In the genomic region with DNA sequence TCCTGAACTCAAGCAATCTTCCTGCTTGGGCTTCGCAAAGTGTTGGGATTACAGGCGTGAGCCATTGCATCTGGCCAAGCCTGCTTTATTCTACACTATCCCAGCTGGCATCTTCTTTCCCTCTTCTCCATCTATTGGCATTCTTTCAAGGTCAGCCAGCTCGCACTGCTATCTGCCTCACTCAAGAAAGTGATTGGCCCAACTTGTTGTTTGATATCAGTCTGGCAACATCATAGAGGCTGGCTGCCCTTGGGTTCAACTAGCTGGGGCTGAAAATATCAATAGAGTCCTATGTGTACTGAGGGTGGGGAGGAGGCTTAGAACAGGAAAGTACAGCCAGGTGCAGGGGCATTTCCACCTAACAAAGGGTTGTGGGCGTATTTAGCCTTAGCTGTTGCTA, we compare ENCODE assay signal across 32 cellular contexts. TPM values are rescaled to one million over a fixed set of nuclear protein-coding genes. Genes with fewer than 3 reads are reported as not detected.
A peak's percentile ranks its signal among the peaks of the same experiment; 100 is the strongest.
DNase-seq lines count a peak whose midpoint lies in the region; ATAC-seq, FAIRE-seq and TF ChIP-seq lines count a peak whose summit lies in the region.
"Had no signal": no experiment of that assay in that cellular context is flagged by ENCODE, and none has a peak within 500 bp of the region (broad histone marks: within the 10 kb centered on the region; RNA-seq: fewer than 3 reads in every experiment).

No MANE protein-coding gene starts in this region.

- H3K9me3 ChIP-seq in HepG2 (ENCODE audit: low read length) (peaks cover 12% of the 10 kb centered on the region), uterus (no peaks in the 10 kb centered on the region), sigmoid colon (peaks cover 0 to 5% (median 0%) of the 10 kb centered on the region in 4 donors), gastrocnemius medialis (no peaks in the 10 kb centered on the region)
- H3K9me3 ChIP-seq: BE2C, thyroid gland had no signal

- ATAC-seq in activated naive CD8-positive, alpha-beta T cell treated with anti-CD3 and anti-CD28 coated beads, Interleukin-2, amount 50 U/mL, for 24 hours = no peak
- ATAC-seq in Right ventricle myocardium superior (ENCODE audit: poor library complexity) (peak; percentile 76), HepG2 (peak; percentile 31; the same call in 2 of the 3 replicates), gastrocnemius medialis (no peak)
- ATAC-seq: activated CD8-positive, alpha-beta memory T cell treated with anti-CD3 and anti-CD28 coated beads, Interleukin-2, amount 10 ng/mL, durations not matched to agents 7 days and 5 days; activated T-cell treated with anti-CD3 and anti-CD28 coated beads, Interleukin-2, amount 50 U/mL, for 72 hours had no signal

- H3K9me3 Mint-ChIP-seq in activated naive CD8-positive, alpha-beta T cell treated with anti-CD3 and anti-CD28 coated beads for 36 hours = peaks cover 10% of the 10 kb centered on the region
- H3K9me3 Mint-ChIP-seq in activated naive CD8-positive, alpha-beta T cell treated with anti-CD3 and anti-CD28 coated beads, Interleukin-2, amount 50 U/mL, for 24 hours = peaks cover 10% of the 10 kb centered on the region

- no peak for TF ChIP-seq EP300 in HepG2 (IDR thresholded peaks at IDR 0.05; ENCODE audit: low read depth in 2 of 2, low read length in 2 of 2)
- TF ChIP-seq EP300 in HepG2 (CRISPR knock-in tag; IDR thresholded peaks at IDR 0.05; ENCODE audit: borderline replicate concordance) = no peak
- TF ChIP-seq EP300 in sigmoid colon (IDR thresholded peaks at IDR 0.05) = no peak

- H3K4me1 ChIP-seq in HepG2 (ENCODE audit: insufficient read depth, low read length) (0 out of 2 replicates have a peak, but pooled peaks cover 14% of the 10 kb centered on the region), uterus (no peaks in the 10 kb centered on the region), sigmoid colon (peaks cover 0 to 27% (median 13%) of the 10 kb centered on the region in 4 donors), gastrocnemius medialis (no peaks in the 10 kb centered on the region)
- H3K4me1 ChIP-seq: BE2C, spleen had no signal

- H3K36me3 ChIP-seq in HepG2 (replicated peaks in 1 of 2; ENCODE audit: control insufficient read depth in 1 of 2, insufficient read depth in 2 of 2, low read length in 2 of 2) = peaks cover 0 to 11% of the 10 kb centered on the region in 2 experiments; a peak in 2 of 5 replicates
- H3K36me3 ChIP-seq in uterus = no peaks in the 10 kb centered on the region
- peaks cover 0 to 4% (median 0%) of the 10 kb centered on the region in 4 donors for H3K36me3 ChIP-seq in sigmoid colon
- H3K36me3 ChIP-seq in gastrocnemius medialis = peaks cover 0 to under 1% of the 10 kb centered on the region in 2 donors

- H3K27ac ChIP-seq in HepG2 (ENCODE audit: extremely low read length, insufficient read depth, low read length) (no peak overlapping the region), uterus (peak overlapping the region; percentile 44 to 55), sigmoid colon (no peak overlapping the region), gastrocnemius medialis (no peak overlapping the region)
- H3K27ac ChIP-seq: brain microvascular endothelial cell, parathyroid adenoma, spleen, stomach, thyroid gland had no signal

- TF ChIP-seq CTCF in HepG2 (CRISPR knock-in tag; IDR thresholded peaks at IDR 0.05) (no peak), uterus (IDR thresholded peaks at IDR 0.05) (no peak), sigmoid colon (IDR thresholded peaks at IDR 0.05) (no peak), gastrocnemius medialis (IDR thresholded peaks at IDR 0.05 in 4 of 5, conservative IDR thresholded peaks at IDR 0.05 in 1 of 5) (no peak)

- no peak overlapping the region for H3K4me3 Mint-ChIP-seq in activated naive CD8-positive, alpha-beta T cell treated with anti-CD3 and anti-CD28 coated beads for 36 hours
- no peak overlapping the region for H3K4me3 Mint-ChIP-seq in activated naive CD8-positive, alpha-beta T cell treated with anti-CD3 and anti-CD28 coated beads, Interleukin-2, amount 50 U/mL, for 24 hours
- H3K4me3 Mint-ChIP-seq: activated CD8-positive, alpha-beta memory T cell treated with anti-CD3 and anti-CD28 coated beads, Interleukin-2, amount 10 ng/mL, durations not matched to agents 7 days and 5 days; activated T-cell treated with anti-CD3 and anti-CD28 coated beads, Interleukin-2, amount 50 U/mL, for 72 hours had no signal

- no peak for TF ChIP-seq RAD21 in HepG2 (CRISPR knock-in tag; IDR thresholded peaks at IDR 0.05)

- no peak overlapping the region for H3K4me2 ChIP-seq in HepG2 (ENCODE audit: low read depth, low read length)
- H3K4me2 ChIP-seq: hepatocyte had no signal

- intact Hi-C loops in Right ventricle myocardium superior (cut with DNase I) (no loop called here), HepG2 (cut with micrococcal nuclease; ENCODE audit: unreplicated experiment) (no loop called here), uterus (cut with DNase I; ENCODE audit: low total_unique reads) (no loop called here), sigmoid colon (cut with DNase I) (no loop called here), gastrocnemius medialis (cut with DNase I; ENCODE audit: low total_unique reads) (no loop called here)

- in situ Hi-C loops in HepG2 (cut with HindIII; ENCODE audit: extremely low pct_ligation_motif_present, low pct_unique_long_range_greater_than_20kb) = no loop called here
- in situ Hi-C loops in gastrocnemius medialis (cut with MboI; ENCODE audit: low sequenced_read_pairs in 4 of 4) = no loop called here

- POLR2A ChIA-PET in HepG2 (lab: Yijun Ruan, JAX) = interaction anchor here (1.0 kb wide), 1 partner anchor 16 kb away, joined by 3 read pairs; no protein-coding TSS in a partner anchor

- H3K79me2 ChIP-seq in HepG2 (ENCODE audit: insufficient read depth, low read length) = no peaks in the 10 kb centered on the region
- H3K79me2 ChIP-seq: hepatocyte, parathyroid adenoma had no signal

- no peak for TF ChIP-seq POLR2A in HepG2 (IDR thresholded peaks at IDR 0.05; ENCODE audit: insufficient read depth in 1 of 2, low read depth in 2 of 2, low read length in 2 of 2)
- no peak for TF ChIP-seq POLR2A in uterus (IDR thresholded peaks at IDR 0.05)
- no peak for TF ChIP-seq POLR2A in sigmoid colon (IDR thresholded peaks at IDR 0.05)
- no peak for TF ChIP-seq POLR2A in gastrocnemius medialis (IDR thresholded peaks at IDR 0.05)

- FAIRE-seq in HepG2 (lab: Jason Lieb, UNC) = no peak
- FAIRE-seq: GM12891 had no signal

- BruUV-seq in HepG2 (replicated peaks; lab: Mats Ljungman, UMichigan) = no TSS peak

- no peaks in the 10 kb centered on the region for H4K20me1 ChIP-seq in HepG2 (ENCODE audit: insufficient read depth, low read length)

- H3K9ac ChIP-seq in HepG2 (ENCODE audit: insufficient read depth, low read depth, low read length) = no peak overlapping the region
- H3K9ac ChIP-seq: parathyroid adenoma had no signal

- no peak overlapping the region for H2AFZ ChIP-seq in HepG2 (ENCODE audit: low read length)
- H2AFZ ChIP-seq: hepatocyte, parathyroid adenoma had no signal

- peaks cover 21% of the 10 kb centered on the region for H3K36me3 Mint-ChIP-seq in activated naive CD8-positive, alpha-beta T cell treated with anti-CD3 and anti-CD28 coated beads for 36 hours
- peaks cover 31% of the 10 kb centered on the region for H3K36me3 Mint-ChIP-seq in activated naive CD8-positive, alpha-beta T cell treated with anti-CD3 and anti-CD28 coated beads, Interleukin-2, amount 50 U/mL, for 24 hours (ENCODE audit: low read depth)

- DNase-seq in activated naive CD8-positive, alpha-beta T cell treated with anti-CD3 and anti-CD28 coated beads for 36 hours = no peak
- DNase-seq in activated naive CD8-positive, alpha-beta T cell treated with anti-CD3 and anti-CD28 coated beads, Interleukin-2, amount 50 U/mL, for 24 hours = no peak
- no peak for DNase-seq in Right ventricle myocardium superior
- DNase-seq in HepG2 (ENCODE audit: low spot score) = no peak
- DNase-seq in uterus = no peak
- DNase-seq in COLO668 (lab: John Stamatoyannopoulos, UW; ENCODE audit: unreplicated experiment) = no peak
- no peak for DNase-seq in sigmoid colon
- DNase-seq in gastrocnemius medialis = no peak
- DNase-seq: ACHN; activated CD8-positive, alpha-beta memory T cell treated with anti-CD3 and anti-CD28 coated beads, Interleukin-2, amount 10 ng/mL, durations not matched to agents 7 days and 5 days; activated naive CD4-positive, alpha-beta T cell treated with Interleukin-2 at 50 U/mL for 16 hours; activated T-cell treated with anti-CD3 and anti-CD28 coated beads, Interleukin-2, amount 50 U/mL, for 72 hours; amygdala; BE2C; brain microvascular endothelial cell; CD8-positive, alpha-beta memory T cell; dorsolateral prefrontal cortex; foreskin melanocyte; H7; Kasumi-1; kidney glomerular epithelial cell; NCI-H1417; NCI-H2029; retina; SHP77; spleen; stimulated activated CD4-positive, alpha-beta T cell treated with anti-CD3 and anti-CD28 coated beads, Interleukin-2, amount 100 ng/mL, for 48 hours; stomach; thyroid gland had no signal

- no peaks in the 10 kb centered on the region for H3K27me3 Mint-ChIP-seq in activated naive CD8-positive, alpha-beta T cell treated with anti-CD3 and anti-CD28 coated beads for 36 hours
- H3K27me3 Mint-ChIP-seq in activated naive CD8-positive, alpha-beta T cell treated with anti-CD3 and anti-CD28 coated beads, Interleukin-2, amount 50 U/mL, for 24 hours = no peaks in the 10 kb centered on the region
- H3K27me3 Mint-ChIP-seq: activated CD8-positive, alpha-beta memory T cell treated with anti-CD3 and anti-CD28 coated beads, Interleukin-2, amount 10 ng/mL, durations not matched to agents 7 days and 5 days had no signal

- H3K27ac Mint-ChIP-seq in activated naive CD8-positive, alpha-beta T cell treated with anti-CD3 and anti-CD28 coated beads for 36 hours = peak overlapping the region; percentile 26
- no peak overlapping the region for H3K27ac Mint-ChIP-seq in activated naive CD8-positive, alpha-beta T cell treated with anti-CD3 and anti-CD28 coated beads, Interleukin-2, amount 50 U/mL, for 24 hours
- H3K27ac Mint-ChIP-seq: activated CD8-positive, alpha-beta memory T cell treated with anti-CD3 and anti-CD28 coated beads, Interleukin-2, amount 10 ng/mL, durations not matched to agents 7 days and 5 days; activated T-cell treated with anti-CD3 and anti-CD28 coated beads, Interleukin-2, amount 50 U/mL, for 72 hours had no signal

- H3K4me3 ChIP-seq in HepG2 (replicated peaks in 1 of 3; ENCODE audit: insufficient read depth in 1 of 3, low read depth in 2 of 3, low read length in 3 of 3) = no peak overlapping the region
- no peak overlapping the region for H3K4me3 ChIP-seq in uterus
- no peak overlapping the region for H3K4me3 ChIP-seq in sigmoid colon
- no peak overlapping the region for H3K4me3 ChIP-seq in gastrocnemius medialis
- H3K4me3 ChIP-seq: dorsolateral prefrontal cortex, hepatocyte, spleen, stomach, thyroid gland had no signal

- 91% methylated on average over 4 of the region's 4 CpGs for WGBS in HepG2 (ENCODE audit: low lambda C conversion rate)
- 62 to 91% methylated on average over 4 of the region's 4 CpGs for WGBS in sigmoid colon, 2 donors

- H3K27me3 ChIP-seq in HepG2 (ENCODE audit: control insufficient read depth in 1 of 2, insufficient read depth in 2 of 2, low read length in 2 of 2) = no peaks in the 10 kb centered on the region
- H3K27me3 ChIP-seq in uterus = no peaks in the 10 kb centered on the region
- H3K27me3 ChIP-seq in sigmoid colon = no peaks in the 10 kb centered on the region
- H3K27me3 ChIP-seq in gastrocnemius medialis = no peaks in the 10 kb centered on the region
- H3K27me3 ChIP-seq: BE2C, brain microvascular endothelial cell, dorsolateral prefrontal cortex, hepatocyte, spleen, stomach, thyroid gland had no signal

- CTCF ChIA-PET in HepG2 (lab: Yijun Ruan, JAX; ENCODE audit: low intra/inter-chr PET ratio, low total read pairs) = no interaction called here

- H3K4me1 Mint-ChIP-seq in activated naive CD8-positive, alpha-beta T cell treated with anti-CD3 and anti-CD28 coated beads for 36 hours = peaks cover 4% of the 10 kb centered on the region
- peaks cover 7% of the 10 kb centered on the region for H3K4me1 Mint-ChIP-seq in activated naive CD8-positive, alpha-beta T cell treated with anti-CD3 and anti-CD28 coated beads, Interleukin-2, amount 50 U/mL, for 24 hours
- H3K4me1 Mint-ChIP-seq: activated CD8-positive, alpha-beta memory T cell treated with anti-CD3 and anti-CD28 coated beads, Interleukin-2, amount 10 ng/mL, durations not matched to agents 7 days and 5 days had no signal

RNA-seq across cellular contexts. Expression of a gene that starts 17.1 kb away (rescaled TPM):
- 10 to 100 TPM; 44.4 to 45.4 TPM for total RNA-seq in activated naive CD8-positive, alpha-beta T cell treated with anti-CD3 and anti-CD28 coated beads for 36 hours
- 27.6 TPM for total RNA-seq in Right ventricle myocardium superior
- 68.2 and 103 TPM in 2 replicates for total RNA-seq in HepG2 (2016; rRNA removed; fragmentation: Illumina TruSeq; extraction: Trizol)
- 10.0 and 15.2 TPM in 2 replicates for total RNA-seq in HepG2 (2016; cell fraction: cytosol; rRNA removed; fragmentation: Illumina TruSeq; extraction: Trizol; ENCODE audit: low read depth)
- total RNA-seq in HepG2 (2016; cell fraction: insoluble cytoplasmic fraction; rRNA removed; fragmentation: Illumina TruSeq; extraction: Trizol) = 70.0 and 128 TPM in 2 replicates
- total RNA-seq in HepG2 (2016; cell fraction: membrane; rRNA removed; fragmentation: Illumina TruSeq; extraction: Trizol) = 24.3 and 26.6 TPM in 2 replicates
- total RNA-seq in HepG2 (2016; cell fraction: nucleus; rRNA removed; fragmentation: Illumina TruSeq; extraction: Trizol) = 60.5 and 62.1 TPM in 2 replicates
- polyA plus RNA-seq in HepG2 (2011; rRNA removed) = 12.9 and 17.3 TPM in 2 replicates
- 4.5 and 9.6 TPM in 2 replicates for polyA plus RNA-seq in HepG2 (2011; cell fraction: cytosol; rRNA removed)
- polyA plus RNA-seq in HepG2 (2011; cell fraction: nucleus; rRNA removed) = 8.7 and 12.8 TPM in 2 replicates
- polyA plus RNA-seq in HepG2 (2012) = 18.0 and 30.6 TPM in 2 replicates
- polyA plus RNA-seq in HepG2 (2016; cell fraction: cytosol; fragmentation: Illumina TruSeq; extraction: Trizol; ENCODE audit: low read depth) = 3.3 and 4.3 TPM in 2 replicates
- 66.5 and 76.4 TPM in 2 replicates for polyA plus RNA-seq in HepG2 (2016; cell fraction: insoluble cytoplasmic fraction; fragmentation: Illumina TruSeq; extraction: Trizol; ENCODE audit: low read depth)
- polyA plus RNA-seq in HepG2 (2016; cell fraction: membrane; fragmentation: Illumina TruSeq; extraction: Trizol; ENCODE audit: low read depth) = 14.4 and 17.7 TPM in 2 replicates
- 48.5 and 55.3 TPM in 2 replicates for polyA plus RNA-seq in HepG2 (2016; cell fraction: nucleus; fragmentation: Illumina TruSeq; extraction: Trizol; ENCODE audit: insufficient read depth, low read depth)
- 7.9 and 9.8 TPM in 2 replicates for polyA minus RNA-seq in HepG2 (2011; rRNA and poly(A)+ RNA removed; ENCODE audit: low replicate concordance)
- polyA minus RNA-seq in HepG2 (2011; cell fraction: cytosol; rRNA and poly(A)+ RNA removed) = 9.7 and 12.5 TPM in 2 replicates
- 54.5 and 62.3 TPM in 2 replicates for polyA minus RNA-seq in HepG2 (2011; cell fraction: nucleus; rRNA and poly(A)+ RNA removed)
- total RNA-seq in uterus = 100 to 1,000 TPM in 1 of 4 donors, 10 to 100 TPM in 3; 39.5 to 169 (median 45.7) TPM
- 10 to 100 TPM; 33.0 to 57.3 (median 41.8) TPM for total RNA-seq in sigmoid colon
- 10 to 100 TPM; 24.6 to 72.8 (median 51.1) TPM for polyA plus RNA-seq in sigmoid colon
- 10 to 100 TPM in 1 of 4 donors, 1 to 10 TPM in 3; 5.0 to 21.7 (median 7.3) TPM for total RNA-seq in gastrocnemius medialis

RNA-seq across cellular contexts. Expression of a gene that starts 30.5 kb away (rescaled TPM):
- 10 to 100 TPM; 92.0 to 95.4 TPM for total RNA-seq in activated naive CD8-positive, alpha-beta T cell treated with anti-CD3 and anti-CD28 coated beads for 36 hours
- total RNA-seq in Right ventricle myocardium superior (97.0 TPM), HepG2 (2016; rRNA removed; fragmentation: Illumina TruSeq; extraction: Trizol) (141 and 166 TPM in 2 replicates), uterus (100 to 1,000 TPM in 3 of 4 donors, 10 to 100 TPM in 1; 18.7 to 177 (median 142) TPM), sigmoid colon (100 to 1,000 TPM; 147 to 261 (median 201) TPM), gastrocnemius medialis (100 to 1,000 TPM in 3 of 4 donors, 10 to 100 TPM in 1; 73.4 to 176 (median 136) TPM)
- 78.4 and 95.3 TPM in 2 replicates for total RNA-seq in HepG2 (2016; cell fraction: cytosol; rRNA removed; fragmentation: Illumina TruSeq; extraction: Trizol; ENCODE audit: low read depth)
- 150 and 169 TPM in 2 replicates for total RNA-seq in HepG2 (2016; cell fraction: insoluble cytoplasmic fraction; rRNA removed; fragmentation: Illumina TruSeq; extraction: Trizol)
- 182 and 203 TPM in 2 replicates for total RNA-seq in HepG2 (2016; cell fraction: membrane; rRNA removed; fragmentation: Illumina TruSeq; extraction: Trizol)
- 107 and 124 TPM in 2 replicates for total RNA-seq in HepG2 (2016; cell fraction: nucleus; rRNA removed; fragmentation: Illumina TruSeq; extraction: Trizol)
- polyA plus RNA-seq in HepG2 (2011; rRNA removed) (335 and 421 TPM in 2 replicates), sigmoid colon (100 to 1,000 TPM in 2 of 3 donors, 10 to 100 TPM in 1; 97.6 to 119 (median 104) TPM)
- 589 and 760 TPM in 2 replicates for polyA plus RNA-seq in HepG2 (2011; cell fraction: cytosol; rRNA removed)
- 90.4 and 93.4 TPM in 2 replicates for polyA plus RNA-seq in HepG2 (2011; cell fraction: nucleus; rRNA removed)
- polyA plus RNA-seq in HepG2 (2012) = 212 and 227 TPM in 2 replicates
- 124 and 138 TPM in 2 replicates for polyA plus RNA-seq in HepG2 (2016; cell fraction: cytosol; fragmentation: Illumina TruSeq; extraction: Trizol; ENCODE audit: low read depth)
- polyA plus RNA-seq in HepG2 (2016; cell fraction: insoluble cytoplasmic fraction; fragmentation: Illumina TruSeq; extraction: Trizol; ENCODE audit: low read depth) = 185 and 205 TPM in 2 replicates
- 220 and 225 TPM in 2 replicates for polyA plus RNA-seq in HepG2 (2016; cell fraction: membrane; fragmentation: Illumina TruSeq; extraction: Trizol; ENCODE audit: low read depth)
- polyA plus RNA-seq in HepG2 (2016; cell fraction: nucleus; fragmentation: Illumina TruSeq; extraction: Trizol; ENCODE audit: insufficient read depth, low read depth) = 245 and 260 TPM in 2 replicates
- polyA minus RNA-seq in HepG2 (2011; rRNA and poly(A)+ RNA removed; ENCODE audit: low replicate concordance) = 581 and 762 TPM in 2 replicates
- 203 and 246 TPM in 2 replicates for polyA minus RNA-seq in HepG2 (2011; cell fraction: cytosol; rRNA and poly(A)+ RNA removed)
- polyA minus RNA-seq in HepG2 (2011; cell fraction: nucleus; rRNA and poly(A)+ RNA removed) = 54.2 and 93.9 TPM in 2 replicates

RNA-seq across cellular contexts. Expression of a gene that starts 38.1 kb away (rescaled TPM):
- 10 to 100 TPM; 11.5 to 12.9 TPM for total RNA-seq in activated naive CD8-positive, alpha-beta T cell treated with anti-CD3 and anti-CD28 coated beads for 36 hours
- 15.1 TPM for total RNA-seq in Right ventricle myocardium superior
- 13.3 and 18.2 TPM in 2 replicates for total RNA-seq in HepG2 (2016; rRNA removed; fragmentation: Illumina TruSeq; extraction: Trizol)
- 11.9 and 12.4 TPM in 2 replicates for total RNA-seq in HepG2 (2016; cell fraction: cytosol; rRNA removed; fragmentation: Illumina TruSeq; extraction: Trizol; ENCODE audit: low read depth)
- total RNA-seq in HepG2 (2016; cell fraction: insoluble cytoplasmic fraction; rRNA removed; fragmentation: Illumina TruSeq; extraction: Trizol) = 10.9 and 19.9 TPM in 2 replicates
- 18.6 and 21.2 TPM in 2 replicates for total RNA-seq in HepG2 (2016; cell fraction: membrane; rRNA removed; fragmentation: Illumina TruSeq; extraction: Trizol)
- total RNA-seq in HepG2 (2016; cell fraction: nucleus; rRNA removed; fragmentation: Illumina TruSeq; extraction: Trizol) = 22.0 and 22.6 TPM in 2 replicates
- 11.3 and 16.8 TPM in 2 replicates for polyA plus RNA-seq in HepG2 (2011; rRNA removed)
- polyA plus RNA-seq in HepG2 (2011; cell fraction: cytosol; rRNA removed) = 3.9 and 6.0 TPM in 2 replicates
- polyA plus RNA-seq in HepG2 (2011; cell fraction: nucleus; rRNA removed) = 6.8 and 7.7 TPM in 2 replicates
- polyA plus RNA-seq in HepG2 (2012) = 16.4 and 16.6 TPM in 2 replicates
- polyA plus RNA-seq in HepG2 (2016; cell fraction: cytosol; fragmentation: Illumina TruSeq; extraction: Trizol; ENCODE audit: low read depth) = 13.1 and 14.1 TPM in 2 replicates
- 11.8 and 12.8 TPM in 2 replicates for polyA plus RNA-seq in HepG2 (2016; cell fraction: insoluble cytoplasmic fraction; fragmentation: Illumina TruSeq; extraction: Trizol; ENCODE audit: low read depth)
- polyA plus RNA-seq in HepG2 (2016; cell fraction: membrane; fragmentation: Illumina TruSeq; extraction: Trizol; ENCODE audit: low read depth) = 15.1 and 15.3 TPM in 2 replicates
- 25.5 and 30.7 TPM in 2 replicates for polyA plus RNA-seq in HepG2 (2016; cell fraction: nucleus; fragmentation: Illumina TruSeq; extraction: Trizol; ENCODE audit: insufficient read depth, low read depth)
- 5.3 and 5.7 TPM in 2 replicates for polyA minus RNA-seq in HepG2 (2011; rRNA and poly(A)+ RNA removed; ENCODE audit: low replicate concordance)
- 5.4 and 7.5 TPM in 2 replicates for polyA minus RNA-seq in HepG2 (2011; cell fraction: cytosol; rRNA and poly(A)+ RNA removed)
- 14.0 and 21.4 TPM in 2 replicates for polyA minus RNA-seq in HepG2 (2011; cell fraction: nucleus; rRNA and poly(A)+ RNA removed)
- total RNA-seq in uterus = 10 to 100 TPM; 32.1 to 50.2 (median 33.7) TPM
- 10 to 100 TPM; 16.8 to 52.8 (median 34.1) TPM for total RNA-seq in sigmoid colon
- 10 to 100 TPM; 11.6 to 21.5 (median 13.2) TPM for polyA plus RNA-seq in sigmoid colon
- total RNA-seq in gastrocnemius medialis = 10 to 100 TPM; 13.7 to 27.0 (median 20.7) TPM

Comparison
In these comparisons a context has a peak if more than half of its experiments do, and no peak if none do; other contexts are left out.
1. ATAC-seq: peak in Right ventricle myocardium superior (single experiment) and HepG2 (single experiment); none in activated naive CD8-positive, alpha-beta T cell treated with anti-CD3 and anti-CD28 coated beads, Interleukin-2, amount 50 U/mL, for 24 hours (single experiment) and gastrocnemius medialis (0 of 2).
2. H3K27ac ChIP-seq: peak in uterus (2 of 2); none in HepG2 (single experiment), sigmoid colon (0 of 4) and gastrocnemius medialis (0 of 4).